In the genomic region with DNA sequence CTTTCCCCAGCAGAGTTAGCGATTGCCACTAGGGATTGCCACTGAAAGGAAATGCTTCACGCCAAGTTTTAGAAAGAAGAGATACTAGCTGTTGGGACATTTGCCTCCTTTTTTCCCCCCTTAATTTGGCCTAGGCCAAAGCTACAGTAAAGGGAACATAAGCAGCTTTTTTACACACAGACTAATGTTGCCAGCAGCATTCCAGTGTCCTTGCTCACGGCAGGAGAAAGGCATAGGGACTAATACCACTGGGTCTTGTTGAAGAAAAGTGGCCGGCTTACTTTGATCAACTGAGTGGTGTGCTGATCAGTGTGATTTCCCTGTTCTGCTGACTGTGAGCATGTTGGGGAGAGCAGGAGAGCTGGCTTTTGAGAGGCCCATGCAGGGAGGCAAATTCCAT, we compare ENCODE assay signal across 1 cellular context.
TF ChIP-seq lines count a peak whose summit lies in the region.

No MANE protein-coding gene starts in this region.

TF ChIP-seq in WTC11, 78 proteins besides CTCF, POLR2A, EP300 and RAD21 (continued from another document):
- TF ChIP-seq ARID4B (CRISPR knock-in tag; IDR thresholded peaks at IDR 0.05; ENCODE audit: borderline replicate concordance), result no peak
